ENCODE assay signal across 26 cellular contexts in genomic region chr2:74751981-74752808, GRCh38.
"Had no signal": no experiment of that assay in that cellular context is flagged by ENCODE, and none has a peak within 500 bp of the region (broad histone marks: within the 10 kb centered on the region; RNA-seq: fewer than 3 reads in every experiment).

No MANE protein-coding gene starts in this region.

- H3K4me2 ChIP-seq: hepatocyte had no signal

- H3K27me3 ChIP-seq: hepatocyte, pancreas, sigmoid colon, stomach, testis, thyroid gland, upper lobe of right lung, uterus had no signal

- H3K4me3 ChIP-seq: hepatocyte, left ventricle myocardium inferior, mucosa of descending colon, pancreas, prostate gland, sigmoid colon, spleen, stomach, testis, thyroid gland, upper lobe of right lung, uterus had no signal

- H3K4me1 Mint-ChIP-seq: naive thymus-derived CD4-positive, alpha-beta T cell; stimulated activated effector memory CD8-positive, alpha-beta T cell treated with anti-CD3 and anti-CD28 coated beads, Interleukin-12 subunit alpha, Interleukin-12 subunit beta, amount 100 ng/mL, for 72 hours had no signal

- H3K9me3 ChIP-seq: pancreas, prostate gland, testis, thyroid gland, uterus had no signal

- H3K4me3 Mint-ChIP-seq: memory B cell; naive thymus-derived CD4-positive, alpha-beta T cell; natural killer cell treated with Interleukin-12 subunit alpha and Interleukin-12 subunit beta and Interleukin-15 and Interleukin-18, amount 100 ng/mL, for 72 hours; stimulated activated effector memory CD8-positive, alpha-beta T cell treated with anti-CD3 and anti-CD28 coated beads, Interleukin-12 subunit alpha, Interleukin-12 subunit beta, amount 100 ng/mL, for 72 hours had no signal

- H3K27me3 Mint-ChIP-seq: memory B cell had no signal

- H3K36me3 Mint-ChIP-seq: stimulated activated effector memory CD8-positive, alpha-beta T cell treated with anti-CD3 and anti-CD28 coated beads, Interleukin-12 subunit alpha, Interleukin-12 subunit beta, amount 100 ng/mL, for 72 hours had no signal

- ATAC-seq: mucosa of descending colon; naive thymus-derived CD4-positive, alpha-beta T cell; natural killer cell treated with Interleukin-12 subunit alpha and Interleukin-12 subunit beta and Interleukin-15 and Interleukin-18, amount 100 ng/mL, for 72 hours; pancreas; right cardiac atrium; stimulated activated effector memory CD8-positive, alpha-beta T cell treated with anti-CD3 and anti-CD28 coated beads, Interleukin-12 subunit alpha, Interleukin-12 subunit beta, amount 100 ng/mL, for 72 hours; upper lobe of right lung had no signal

- DNase-seq: islet precursor cell; left ventricle myocardium inferior; midbrain; mucosa of descending colon; naive thymus-derived CD4-positive, alpha-beta T cell; nucleus accumbens; pancreas; posterior cingulate gyrus; retina; right cardiac atrium; sigmoid colon; small intestine; spleen; stimulated activated CD4-positive, alpha-beta T cell treated with anti-CD3 and anti-CD28 coated beads, Interleukin-4, amount 100 ng/mL, for 24 hours; stimulated activated naive CD4-positive, alpha-beta T cell treated with Interleukin-2 at 50 U/mL for 16 hours; stomach; testis; thyroid gland; trophoblast cell; upper lobe of right lung; uterus had no signal

- H2AFZ ChIP-seq: hepatocyte had no signal

- H3K27ac Mint-ChIP-seq: memory B cell; naive thymus-derived CD4-positive, alpha-beta T cell; natural killer cell treated with Interleukin-12 subunit alpha and Interleukin-12 subunit beta and Interleukin-15 and Interleukin-18, amount 100 ng/mL, for 72 hours; stimulated activated effector memory CD8-positive, alpha-beta T cell treated with anti-CD3 and anti-CD28 coated beads, Interleukin-12 subunit alpha, Interleukin-12 subunit beta, amount 100 ng/mL, for 72 hours had no signal

- FAIRE-seq: pancreas, small intestine had no signal

- H3K4me1 ChIP-seq: left ventricle myocardium inferior, pancreas, prostate gland, sigmoid colon, spleen, stomach, testis, thyroid gland, upper lobe of right lung, uterus had no signal

- H3K36me3 ChIP-seq: left ventricle myocardium inferior, pancreas, prostate gland, sigmoid colon, spleen, stomach, thyroid gland, upper lobe of right lung, uterus had no signal

- H3K79me2 ChIP-seq: hepatocyte had no signal

- H3K27ac ChIP-seq: hepatocyte, left ventricle myocardium inferior, pancreas, prostate gland, sigmoid colon, spleen, stomach, testis, thyroid gland, upper lobe of right lung, uterus had no signal
